In genomic region chr12:197347-197746, GRCh38 we compare ENCODE assay signal across 26 cellular contexts.
"Had no signal": no experiment of that assay in that cellular context is flagged by ENCODE, and none has a peak within 500 bp of the region (broad histone marks: within the 10 kb centered on the region; RNA-seq: fewer than 3 reads in every experiment).

No MANE protein-coding gene starts in this region.

- ATAC-seq: esophagus mucosa; gastrocnemius medialis; left lung; mucosa of descending colon; psoas muscle; right cardiac atrium; stimulated activated naive B cell treated with anti-CD40 and anti-IgM and Interleukin-4, amounts not matched to agents 10 μg/mL and 1 μg/mL and 100 μg/mL, for 72 hours had no signal

- H3K36me3 ChIP-seq: gastrocnemius medialis, left lung, ovary, sigmoid colon, suprapubic skin, thyroid gland, vagina had no signal

- H3K27ac Mint-ChIP-seq: endodermal cell; mesothelial cell of epicardium; naive B cell; nephron progenitor cell; stimulated activated naive CD8-positive, alpha-beta T cell treated with anti-CD3 and anti-CD28 coated beads, Interleukin-15, Interleukin-2, amounts not matched to agents 100 ng/mL and 50 ng/mL, for 24 hours had no signal

- H3K27me3 ChIP-seq: gastrocnemius medialis, ovary, thyroid gland, vagina had no signal

- DNase-seq: effector CD8-positive, alpha-beta T cell; endodermal cell; foreskin fibroblast; gastrocnemius medialis; head of caudate nucleus; mesenchymal stem cell; mucosa of descending colon; naive B cell; nephron progenitor cell; occipital lobe; ovary; right cardiac atrium; sigmoid colon; stimulated activated CD4-positive, alpha-beta T cell treated with anti-CD3 and anti-CD28 coated beads, Interleukin-15, amount 100 ng/mL, for 24 hours; stimulated activated CD4-positive, alpha-beta T cell treated with anti-CD3 and anti-CD28 coated beads, Interleukin-2, amount 100 ng/mL, for 48 hours; stimulated activated naive B cell treated with anti-CD40 and anti-IgM and Interleukin-4, amounts not matched to agents 10 μg/mL and 1 μg/mL and 100 μg/mL, for 72 hours; thyroid gland; trophoblast cell had no signal

- H3K4me3 ChIP-seq: gastrocnemius medialis, left lung, mucosa of descending colon, ovary, psoas muscle, sigmoid colon, suprapubic skin, thyroid gland, vagina had no signal

- H3K4me1 ChIP-seq: left lung, sigmoid colon had no signal

- H3K9me3 Mint-ChIP-seq: endodermal cell; mesothelial cell of epicardium; stimulated activated naive CD8-positive, alpha-beta T cell treated with anti-CD3 and anti-CD28 coated beads, Interleukin-15, Interleukin-2, amounts not matched to agents 100 ng/mL and 50 ng/mL, for 24 hours had no signal

- H3K36me3 Mint-ChIP-seq: mesothelial cell of epicardium; naive B cell; stimulated activated naive B cell treated with anti-CD40 and anti-IgM and Interleukin-4, amounts not matched to agents 10 μg/mL and 1 μg/mL and 100 μg/mL, for 72 hours had no signal

- H3K27ac ChIP-seq: epithelial cell of prostate, gastrocnemius medialis, left lung, ovary, psoas muscle, sigmoid colon, suprapubic skin, thyroid gland, vagina had no signal

- H3K4me3 Mint-ChIP-seq: endodermal cell; mesothelial cell of epicardium; naive B cell; nephron progenitor cell; stimulated activated naive B cell treated with anti-CD40 and anti-IgM and Interleukin-4, amounts not matched to agents 10 μg/mL and 1 μg/mL and 100 μg/mL, for 72 hours; stimulated activated naive CD8-positive, alpha-beta T cell treated with anti-CD3 and anti-CD28 coated beads, Interleukin-15, Interleukin-2, amounts not matched to agents 100 ng/mL and 50 ng/mL, for 24 hours had no signal

- H3K4me1 Mint-ChIP-seq: stimulated activated naive B cell treated with anti-CD40 and anti-IgM and Interleukin-4, amounts not matched to agents 10 μg/mL and 1 μg/mL and 100 μg/mL, for 72 hours had no signal

- H3K9me3 ChIP-seq: gastrocnemius medialis, left lung, mucosa of descending colon, ovary, psoas muscle, sigmoid colon, suprapubic skin, thyroid gland, vagina had no signal
